In the genomic region with DNA sequence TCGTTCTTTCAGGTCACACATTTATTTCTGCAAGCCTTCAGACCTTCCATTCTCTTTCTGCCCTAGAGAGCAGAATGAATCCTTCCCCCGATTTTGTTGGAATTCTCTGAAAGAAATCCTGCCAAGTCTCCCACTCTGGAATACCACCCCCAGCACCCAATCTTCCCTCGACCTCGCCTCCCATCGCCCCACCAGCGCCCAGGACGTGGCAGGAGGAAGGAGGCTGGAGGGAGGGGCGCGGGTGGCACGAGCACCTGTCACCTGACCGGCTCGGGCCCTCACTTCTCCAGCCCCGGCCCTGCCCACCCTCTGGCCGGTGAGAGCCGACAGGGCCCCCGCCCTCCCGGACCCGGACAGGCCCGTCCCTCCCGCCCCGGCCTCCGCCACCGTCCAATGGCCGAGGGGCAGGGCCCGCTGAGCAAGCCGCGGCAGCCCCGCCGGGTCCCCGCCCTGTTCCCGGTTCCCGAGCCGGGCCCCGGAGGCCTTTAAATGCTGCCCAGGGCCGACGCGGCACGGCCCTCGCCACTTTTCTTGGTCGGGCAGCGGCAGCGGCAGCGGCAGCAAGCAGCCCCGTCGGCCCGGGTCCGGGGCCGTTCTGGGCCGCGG, we compare ENCODE assay signal across 8 cellular contexts. TPM values are rescaled to one million over a fixed set of nuclear protein-coding genes. Genes with fewer than 3 reads are reported as not detected.
DNase-seq lines count a peak whose midpoint lies in the region; ATAC-seq and TF ChIP-seq lines count a peak whose summit lies in the region.

A gene (plus strand): TSS at position 453 of the 606 bp plus-strand sequence. CDS start 384 bp downstream, outside the sequence.

- peak; percentile 61 for TF ChIP-seq POLR2A in GM18505 (IDR thresholded peaks at IDR 0.05; ENCODE audit: borderline replicate concordance, extremely low read depth, insufficient read depth, insufficient read length)

- DNase-seq in BE2C, result peak; percentile 56
- DNase-seq in NOMO-1 treated with DMSO at 0.1 percent for 48 hours (lab: John Stamatoyannopoulos, UW; ENCODE audit: unreplicated experiment), result peak; percentile 30
- DNase-seq in astrocyte of the spinal cord (ENCODE audit: low read depth, low spot score), result peak; percentile 29
- peak; percentile 42 to 70 for DNase-seq in hippocampal formation (lab: John Stamatoyannopoulos, UW)
- DNase-seq in retina, result peak; percentile 86
- DNase-seq in stimulated activated CD4-positive, alpha-beta T cell treated with anti-CD3 and anti-CD28 coated beads, Interleukin-12 subunit alpha, Interleukin-12 subunit beta, amount 100 ng/mL, for 4 hours, result no peak

- in situ Hi-C loops in astrocyte of the spinal cord (cut with HindIII; ENCODE audit: low sequenced_read_pairs), result no loop called here

- H3K9me3 ChIP-seq in BE2C, result no peaks in the 10 kb centered on the region

- ATAC-seq in GM18505 (IDR thresholded peaks at IDR 0.05; ENCODE audit: unreplicated experiment) (peak; percentile 58), HG02943 (IDR thresholded peaks at IDR 0.05; ENCODE audit: low read depth, unreplicated experiment) (peak; percentile 52)

- no peaks in the 10 kb centered on the region for H3K36me3 ChIP-seq in BE2C

- H3K27me3 ChIP-seq in BE2C, result no peaks in the 10 kb centered on the region

- TF ChIP-seq CTCF in BE2C (IDR thresholded peaks at IDR 0.05; ENCODE audit: low read depth, low read length) (no peak), astrocyte of the spinal cord (IDR thresholded peaks at IDR 0.05; ENCODE audit: low read depth, low read length) (no peak)

- H3K4me1 ChIP-seq in BE2C, result no peaks in the 10 kb centered on the region

- H3K4me3 ChIP-seq in BE2C (ENCODE audit: low read depth, low read length) (peak within 1 kb of the TSS; percentile 66), astrocyte of the spinal cord (ENCODE audit: low read depth, low read length) (peak within 1 kb of the TSS; percentile 45)

RNA-seq across cellular contexts. Expression of the gene that starts here (rescaled TPM):
- polyA plus RNA-seq in BE2C (2012; ENCODE audit: insufficient read depth, insufficient read length, low read depth), result 9.6 TPM
